ENCODE assay signal across 16 cellular contexts in the genomic region with DNA sequence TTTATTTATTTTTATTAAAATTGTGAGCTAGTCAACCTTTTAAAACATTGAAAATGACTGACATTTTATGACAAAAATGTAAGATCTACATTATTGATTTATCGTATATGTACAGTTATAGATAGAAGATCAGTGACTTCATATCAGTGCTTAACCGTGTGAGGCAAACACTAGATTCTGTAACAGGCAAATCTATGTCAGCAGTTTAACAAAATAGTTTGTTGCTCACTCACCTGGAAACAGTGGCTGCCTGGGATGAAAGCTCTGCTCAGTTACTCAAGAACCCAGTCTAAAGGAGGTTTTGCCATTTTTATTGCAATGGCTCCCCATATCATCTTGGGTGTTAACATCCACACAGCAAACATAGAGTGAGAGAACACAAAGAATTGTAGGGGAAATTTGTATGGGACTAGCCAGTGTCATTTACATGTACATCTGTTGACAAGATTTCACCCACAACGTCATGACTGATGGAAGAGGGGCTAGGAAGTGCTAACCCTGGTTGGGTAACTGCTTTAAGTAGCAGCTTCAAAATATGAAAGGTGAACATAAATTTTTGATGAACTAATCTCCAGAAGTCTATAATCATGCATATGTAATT. TPM values are rescaled to one million over a fixed set of nuclear protein-coding genes. Genes with fewer than 3 reads are reported as not detected.
DNase-seq lines count a peak whose midpoint lies in the region; ATAC-seq and TF ChIP-seq lines count a peak whose summit lies in the region.
"Had no signal": no experiment of that assay in that cellular context is flagged by ENCODE, and none has a peak within 500 bp of the region (broad histone marks: within the 10 kb centered on the region; RNA-seq: fewer than 3 reads in every experiment).

No MANE protein-coding gene starts in this region.

- H3K9me3 ChIP-seq in osteoblast (ENCODE audit: low read depth, low read length) (no peaks in the 10 kb centered on the region), gastroesophageal sphincter (no peaks in the 10 kb centered on the region), BE2C (no peaks in the 10 kb centered on the region)

- no peak for TF ChIP-seq EP300 in gastroesophageal sphincter (IDR thresholded peaks at IDR 0.05)

- TF ChIP-seq POLR2A in gastroesophageal sphincter (IDR thresholded peaks at IDR 0.05): no peak

- H3K4me1 ChIP-seq in osteoblast (ENCODE audit: insufficient read depth, low read length): peaks cover under 1% of the 10 kb centered on the region
- H3K4me1 ChIP-seq in gastroesophageal sphincter: peaks cover 0 to 25% (median 0%) of the 10 kb centered on the region in 3 donors
- H3K4me1 ChIP-seq in BE2C: no peaks in the 10 kb centered on the region

- no peaks in the 10 kb centered on the region for H4K20me1 ChIP-seq in osteoblast (ENCODE audit: insufficient read depth, low read length)

- no peak overlapping the region for H3K4me3 ChIP-seq in osteoblast (ENCODE audit: insufficient read depth, low read length)
- no peak overlapping the region for H3K4me3 ChIP-seq in gastroesophageal sphincter
- no peak overlapping the region for H3K4me3 ChIP-seq in BE2C (ENCODE audit: low read depth, low read length)
- H3K4me3 ChIP-seq: skin epidermis had no signal

- TF ChIP-seq CTCF in osteoblast (IDR thresholded peaks at IDR 0.05; ENCODE audit: extremely low read depth, low read depth, low read length): no peak
- no peak for TF ChIP-seq CTCF in gastroesophageal sphincter (IDR thresholded peaks at IDR 0.05)
- no peak for TF ChIP-seq CTCF in BE2C (IDR thresholded peaks at IDR 0.05; ENCODE audit: low read depth, low read length)

- H3K4me2 ChIP-seq in osteoblast (ENCODE audit: insufficient read depth, low read length): no peak overlapping the region

- H3K36me3 ChIP-seq in osteoblast (ENCODE audit: insufficient read depth, low read length) (no peaks in the 10 kb centered on the region), gastroesophageal sphincter (no peaks in the 10 kb centered on the region), BE2C (no peaks in the 10 kb centered on the region)

- 67 to 97% methylated on average over 3 of the region's 3 CpGs for WGBS in gastroesophageal sphincter (ENCODE audit: low coverage in 1 of 2), 2 donors

- ATAC-seq in GM18520 (IDR thresholded peaks at IDR 0.05; ENCODE audit: unreplicated experiment) (peak; percentile 39), GM19467 (IDR thresholded peaks at IDR 0.05; ENCODE audit: unreplicated experiment) (peak; percentile 43), HG02798 (IDR thresholded peaks at IDR 0.05; ENCODE audit: poor library complexity, unreplicated experiment) (peak; percentile 55), HG03469 (IDR thresholded peaks at IDR 0.05; ENCODE audit: unreplicated experiment) (peak; percentile 34), gastroesophageal sphincter (no peak)
- ATAC-seq: left lobe of liver had no signal

- H3K27ac ChIP-seq in osteoblast (ENCODE audit: low read depth, low read length): no peak overlapping the region
- H3K27ac ChIP-seq in gastroesophageal sphincter: no peak overlapping the region
- H3K27ac ChIP-seq: epithelial cell of prostate, HL-60, skin epidermis had no signal

- H3K27me3 ChIP-seq in osteoblast (ENCODE audit: insufficient read depth, low read length) (no peaks in the 10 kb centered on the region), gastroesophageal sphincter (no peaks in the 10 kb centered on the region), BE2C (no peaks in the 10 kb centered on the region)

- DNase-seq in NCI-H526 treated with DMSO at 0.1 percent for 48 hours (lab: John Stamatoyannopoulos, UW) (no peak), osteoblast (ENCODE audit: insufficient read length, low spot score, missing footprints) (no peak), BE2C (no peak)
- DNase-seq: activated CD4-positive, CD25-positive, alpha-beta regulatory T cell treated with anti-CD3 and anti-CD28 coated beads, Interleukin-2, amount 50 U/mL, for 72 hours; activated T-cell treated with anti-CD3 and anti-CD28 coated beads for 4 hours; cerebellar nuclear complex; hypothalamus had no signal

- no peak overlapping the region for H2AFZ ChIP-seq in osteoblast (ENCODE audit: low read length)

- H3K79me2 ChIP-seq in osteoblast (ENCODE audit: insufficient read depth, low read length): no peaks in the 10 kb centered on the region

RNA-seq across cellular contexts. Expression of a gene that starts 49.0 kb away (rescaled TPM):
- total RNA-seq in osteoblast: 27.1 and 33.3 TPM in 2 replicates
- total RNA-seq in gastroesophageal sphincter: 10 to 100 TPM in 3 of 4 donors, 1 to 10 TPM in 1; 8.8 to 61.3 (median 33.7) TPM
- 0.28 TPM for polyA plus RNA-seq in BE2C (2012; ENCODE audit: insufficient read depth, insufficient read length, low read depth)
